In genomic region chr12:94263011-94263786, GRCh38 we compare ENCODE assay signal across 8 cellular contexts.
DNase-seq lines count a peak whose midpoint lies in the region; ATAC-seq and TF ChIP-seq lines count a peak whose summit lies in the region.

No MANE protein-coding gene starts in this region.

- in situ Hi-C loops in Panc1 (cut with HindIII; ENCODE audit: low pct_unique_long_range_greater_than_20kb, low sequenced_read_pairs) = no loop called here

- H3K27me3 Mint-ChIP-seq in CD8-positive, alpha-beta T cell (ENCODE audit: low read depth) = no peaks in the 10 kb centered on the region
- H3K27me3 Mint-ChIP-seq in GM23338 (ENCODE audit: insufficient read depth, low read depth, poor library complexity) = peaks cover 32% of the 10 kb centered on the region

- peaks cover 10% of the 10 kb centered on the region for H3F3A ChIP-seq in GM23338 (replicated peaks; ENCODE audit: low read depth)

- CTCF ChIA-PET in CD8-positive, alpha-beta T cell (lab: Charles Lee) = interaction anchor here (1.2 to 1.4 kb wide), 3 partner anchors 11 to 161 kb away, joined by 3 to 5 read pairs (median 4); no protein-coding TSS in a partner anchor
- CTCF ChIA-PET in Panc1 (lab: Charles Lee) = no interaction called here

- no peaks in the 10 kb centered on the region for H3K27me3 ChIP-seq in CD8-positive, alpha-beta T cell (ENCODE audit: insufficient read depth, low read length)
- H3K27me3 ChIP-seq in GM23338 (ENCODE audit: insufficient read depth) = no peaks in the 10 kb centered on the region
- peaks cover 4% of the 10 kb centered on the region for H3K27me3 ChIP-seq in Panc1 (ENCODE audit: control insufficient read depth, insufficient read depth, low read length)
- H3K27me3 ChIP-seq in layer of hippocampus (ENCODE audit: control insufficient read depth, insufficient read depth, low read length) = no peaks in the 10 kb centered on the region

- no peaks in the 10 kb centered on the region for H3K9me3 ChIP-seq in CD8-positive, alpha-beta T cell (ENCODE audit: low read length)
- no peaks in the 10 kb centered on the region for H3K9me3 ChIP-seq in Panc1 (ENCODE audit: control insufficient read depth, insufficient read depth, low read depth, low read length)

- ATAC-seq in CD8-positive, alpha-beta T cell = peak; percentile 57
- ATAC-seq in GM23338 = no peak
- ATAC-seq in Panc1 = peak; percentile 54

- H3K4me1 Mint-ChIP-seq in CD8-positive, alpha-beta T cell (ENCODE audit: low read depth) = peaks cover 50% of the 10 kb centered on the region
- H3K4me1 Mint-ChIP-seq in GM23338 = peaks cover 69% of the 10 kb centered on the region

- H3K4me1 ChIP-seq in CD8-positive, alpha-beta T cell (ENCODE audit: insufficient read depth, low read length) = peaks cover 21% of the 10 kb centered on the region
- H3K4me1 ChIP-seq in GM23338 (ENCODE audit: insufficient read depth) (peaks cover 64% of the 10 kb centered on the region), Panc1 (ENCODE audit: control insufficient read depth, insufficient read depth, low read length) (0 out of 2 replicates have a peak, but pooled peaks cover 4% of the 10 kb centered on the region)

- no peaks in the 10 kb centered on the region for H3K79me2 ChIP-seq in GM23338 (replicated peaks; ENCODE audit: insufficient read depth)

- intact Hi-C loops in CD8-positive, alpha-beta T cell (cut with DNase I, micrococcal nuclease) = loop anchor here (1.0 to 10.0 kb wide), 7 partner anchors 19 to 812 kb away; partner anchors contain the start of genes CEP83 (in 1 of the 2), CRADD (in 1 of the 2) and NR2C1 (in 1 of the 2)
- intact Hi-C loops in Panc1 (cut with micrococcal nuclease; ENCODE audit: unreplicated experiment) = no loop called here

- peak overlapping the region; percentile 99 for H3K4me3 Mint-ChIP-seq in CD8-positive, alpha-beta T cell
- peak overlapping the region; percentile 9; the same call in 1 of the 3 replicates for H3K4me3 Mint-ChIP-seq in GM23338

- no peaks in the 10 kb centered on the region for H4K20me1 ChIP-seq in GM23338 (replicated peaks; ENCODE audit: insufficient read depth)

- peak overlapping the region; percentile 99 for H3K27ac Mint-ChIP-seq in CD8-positive, alpha-beta T cell
- H3K27ac Mint-ChIP-seq in GM23338 = no peak overlapping the region

- H3K36me3 ChIP-seq in CD8-positive, alpha-beta T cell (ENCODE audit: insufficient read depth, low read length) = no peaks in the 10 kb centered on the region
- no peaks in the 10 kb centered on the region; the same call in 1 of the 2 replicates for H3K36me3 ChIP-seq in GM23338 (ENCODE audit: insufficient read depth)
- no peaks in the 10 kb centered on the region for H3K36me3 ChIP-seq in Panc1 (ENCODE audit: control insufficient read depth, insufficient read depth, low read length)

- BruUV-seq in Panc1 (replicated peaks; lab: Mats Ljungman, UMichigan) = no TSS peak

- DNase-seq in CD8-positive, alpha-beta T cell = peak; percentile 21 to 67 (median 49)
- DNase-seq in GM23338 (ENCODE audit: low spot score) (peak; percentile 42), Panc1 (ENCODE audit: low read depth, low spot score) (no peak), NCI-H187 (lab: John Stamatoyannopoulos, UW) (no peak), SW480 (ENCODE audit: low spot score) (no peak)
- peak; percentile 5 to 29 (median 15) for DNase-seq in activated naive CD4-positive, alpha-beta T cell (lab: John Stamatoyannopoulos, UW)
- DNase-seq in stimulated activated CD8-positive, alpha-beta memory T cell treated with anti-CD3 and anti-CD28 coated beads, Interleukin-15, amount 100 ng/mL, for 48 hours (ENCODE audit: low read depth in 2 of 2) = peak; percentile 60 to 69

- peak overlapping the region; percentile 68 for H3K4me3 ChIP-seq in CD8-positive, alpha-beta T cell (ENCODE audit: low read depth, low read length)
- H3K4me3 ChIP-seq in GM23338 (0 out of 2 replicates have a peak overlapping the region, but pooled peaks have one; percentile 7), Panc1 (ENCODE audit: low read depth in 2 of 2, low read length in 2 of 2) (peak overlapping the region; percentile 46 to 75)

- no peaks in the 10 kb centered on the region for H3K9me2 ChIP-seq in GM23338 (ENCODE audit: insufficient read depth)

- H3K36me3 Mint-ChIP-seq in CD8-positive, alpha-beta T cell = peaks cover 31% of the 10 kb centered on the region
- peaks cover 10% of the 10 kb centered on the region for H3K36me3 Mint-ChIP-seq in GM23338 (ENCODE audit: low read depth)

- no peak overlapping the region for H2AFZ ChIP-seq in GM23338

- no peaks in the 10 kb centered on the region for H3K9me3 Mint-ChIP-seq in CD8-positive, alpha-beta T cell
- H3K9me3 Mint-ChIP-seq in GM23338 = peaks cover 7% of the 10 kb centered on the region; the same call in 2 of the 3 replicates

- peak overlapping the region; percentile 51 for H3K4me2 ChIP-seq in GM23338

- no peak for TF ChIP-seq CTCF in CD8-positive, alpha-beta T cell (IDR thresholded peaks at IDR 0.05)
- TF ChIP-seq CTCF in GM23338 (conservative IDR thresholded peaks at IDR 0.05; ENCODE audit: low read depth in 2 of 2) (no peak), Panc1 (IDR thresholded peaks at IDR 0.05) (no peak)

- POLR2A ChIA-PET in CD8-positive, alpha-beta T cell (lab: Charles Lee) = interaction anchor here (0.8 to 2.1 kb wide), 16 partner anchors 11 to 674 kb away, joined by 3 to 10 read pairs (median 4); partner anchors contain the start of genes CEP83 and PLXNC1
- POLR2A ChIA-PET in Panc1 (lab: Charles Lee) = interaction anchor here (0.9 kb wide), 1 partner anchor 22 kb away, joined by 3 read pairs; no protein-coding TSS in a partner anchor

- peak overlapping the region; percentile 74 for H3K27ac ChIP-seq in CD8-positive, alpha-beta T cell (ENCODE audit: low read depth, low read length)
- H3K27ac ChIP-seq in GM23338 (ENCODE audit: low read depth) = peak overlapping the region; percentile 18; the same call in 1 of the 2 replicates
- no peak overlapping the region for H3K27ac ChIP-seq in Panc1 (ENCODE audit: low read length)
- peak overlapping the region; percentile 67 for H3K27ac ChIP-seq in layer of hippocampus (ENCODE audit: low read depth, low read length)

TF ChIP-seq in GM23338, 12 proteins besides CTCF, POLR2A, EP300 and RAD21:
- no peak for TF ChIP-seq REST (IDR thresholded peaks at IDR 0.05; ENCODE audit: unreplicated experiment)
- no peak for TF ChIP-seq ZNF114 (CRISPR knock-in tag; IDR thresholded peaks at IDR 0.05)
- TF ChIP-seq ETS1 (IDR thresholded peaks at IDR 0.05) = no peak
- TF ChIP-seq JUNB (IDR thresholded peaks at IDR 0.05; ENCODE audit: unreplicated experiment) = no peak
TF ChIP-seq in GM23338: peak in this region for 0.

Comparison
In these comparisons a context has a peak if more than half of its experiments do, and no peak if none do; other contexts are left out.
1. DNase-seq: peak in CD8-positive, alpha-beta T cell (7 of 7), GM23338 (single experiment), activated naive CD4-positive, alpha-beta T cell (4 of 4) and stimulated activated CD8-positive, alpha-beta memory T cell treated with anti-CD3 and anti-CD28 coated beads, Interleukin-15, amount 100 ng/mL, for 48 hours (2 of 2); none in Panc1 (single experiment), NCI-H187 (0 of 2) and SW480 (single experiment).
2. H3K4me3 ChIP-seq: peak in every context shown above with its lines; median percentile 68 in CD8-positive, alpha-beta T cell; 60 in Panc1; 7 in GM23338.